Comparison of ENCODE assay signal across 10 cellular contexts in genomic region chr7:18357691-18358090, GRCh38.
DNase-seq lines count a peak whose midpoint lies in the region; ATAC-seq, FAIRE-seq and TF ChIP-seq lines count a peak whose summit lies in the region.
"Had no signal": no experiment of that assay in that cellular context is flagged by ENCODE, and none has a peak within 500 bp of the region (broad histone marks: within the 10 kb centered on the region; RNA-seq: fewer than 3 reads in every experiment).

No MANE protein-coding gene starts in this region.

- in situ Hi-C loops in GM13977 (cut with MboI; ENCODE audit: low pct_unique_long_range_greater_than_20kb, low sequenced_read_pairs, unreplicated experiment), result loop anchor here (25.0 kb wide), 3 partner anchors 230 to 705 kb away; no protein-coding TSS in a partner anchor

- no peaks in the 10 kb centered on the region for H3K79me2 ChIP-seq in endothelial cell of umbilical vein (ENCODE audit: control insufficient read depth, insufficient read depth, low read length)

- H3K27ac ChIP-seq in A673 (ENCODE audit: low read depth, low read length, poor library complexity, severe bottlenecking) (no peak overlapping the region), endothelial cell of umbilical vein (ENCODE audit: insufficient read depth, low read depth, low read length) (no peak overlapping the region), left lung (no peak overlapping the region)

- peaks cover 46% of the 10 kb centered on the region for H3K4me1 ChIP-seq in A673 (ENCODE audit: insufficient read depth, low read length, poor library complexity, severe bottlenecking)
- peaks cover 2% of the 10 kb centered on the region for H3K4me1 ChIP-seq in endothelial cell of umbilical vein (ENCODE audit: control insufficient read depth, extremely low read depth, insufficient read depth, low read length)
- H3K4me1 ChIP-seq in left lung, result peaks cover 0 to 4% of the 10 kb centered on the region in 2 donors

- H4K20me1 ChIP-seq in endothelial cell of umbilical vein (replicated peaks; ENCODE audit: control insufficient read depth, extremely low read depth, insufficient read depth, low read length), result no peaks in the 10 kb centered on the region

- dilution Hi-C loops in endothelial cell of umbilical vein (cut with MboI; ENCODE audit: extremely low pct_ligation_motif_present, low sequenced_read_pairs), result loop anchor here (25.0 kb wide), 1 partner anchor 205 kb away; no protein-coding TSS in a partner anchor

- intact Hi-C loops in A673 (cut with micrococcal nuclease; ENCODE audit: unreplicated experiment), result loop anchor here (5.0 to 10.0 kb wide), 2 partner anchors 140 to 427 kb away; partner anchors contain the start of gene HDAC9
- intact Hi-C loops in endothelial cell of umbilical vein (cut with micrococcal nuclease), result loop anchor here (1.0 to 5.0 kb wide), 4 partner anchors 31 to 253 kb away; no protein-coding TSS in a partner anchor
- intact Hi-C loops in left lung (cut with DNase I), result no loop called here

- H3K4me2 ChIP-seq in endothelial cell of umbilical vein (ENCODE audit: insufficient read depth, low read length), result no peak overlapping the region

- no peaks in the 10 kb centered on the region for H3K9me1 ChIP-seq in endothelial cell of umbilical vein (replicated peaks; ENCODE audit: control insufficient read depth, extremely low read depth, insufficient read depth, low read length)

- CTCF ChIA-PET in A673 (lab: Charles Lee), result interaction anchor here (1.1 to 1.5 kb wide), 2 partner anchors 213 to 308 kb away, joined by 3 to 8 read pairs; no protein-coding TSS in a partner anchor
- CTCF ChIA-PET in endothelial cell of umbilical vein (lab: Charles Lee), result interaction anchor here (0.6 to 3.4 kb wide), 35 partner anchors 14 to 1308 kb away, joined by 3 to 202 read pairs (median 4); partner anchors contain the start of gene HDAC9

- H2AFZ ChIP-seq in endothelial cell of umbilical vein (ENCODE audit: low read depth, low read length), result no peak overlapping the region

- H3K9me3 ChIP-seq in A673 (ENCODE audit: low read depth, low read length, poor library complexity, severe bottlenecking), result no peaks in the 10 kb centered on the region
- no peaks in the 10 kb centered on the region for H3K9me3 ChIP-seq in endothelial cell of umbilical vein (replicated peaks; ENCODE audit: control insufficient read depth, insufficient read depth, low read length)
- no peaks in the 10 kb centered on the region for H3K9me3 ChIP-seq in left lung

- BruUV-seq in A673 (replicated peaks; lab: Mats Ljungman, UMichigan) (no TSS peak), endothelial cell of umbilical vein (replicated peaks; lab: Mats Ljungman, UMichigan) (no TSS peak)

- no peak overlapping the region for H3K9ac ChIP-seq in endothelial cell of umbilical vein (replicated peaks; ENCODE audit: extremely low read depth, insufficient read depth, low read length)

- ATAC-seq in HG02970 (IDR thresholded peaks at IDR 0.05; ENCODE audit: low FRiP score, unreplicated experiment), result no peak
- ATAC-seq in left lung, result no peak
- no peak for ATAC-seq in GM21576 (IDR thresholded peaks at IDR 0.05; ENCODE audit: unreplicated experiment)

- TF ChIP-seq CTCF in A673 (conservative IDR thresholded peaks at IDR 0.05; ENCODE audit: low read depth, low read length) (peak; percentile 52), GM13977 (IDR thresholded peaks at IDR 0.05; ENCODE audit: extremely low read depth, insufficient read depth, missing control alignments) (peak; percentile 8), LNCAP (IDR thresholded peaks at IDR 0.05) (peak; percentile 47), endothelial cell of umbilical vein (IDR thresholded peaks at IDR 0.05; ENCODE audit: extremely low read depth in 1 of 2, insufficient read depth in 1 of 2, low read depth in 1 of 2, low read length in 2 of 2) (peak in 1 of 2 donors; percentile 11), left lung (IDR thresholded peaks at IDR 0.05) (no peak)

- no peaks in the 10 kb centered on the region for H3K27me3 ChIP-seq in A673 (replicated peaks; ENCODE audit: insufficient read depth, low read depth, low read length, poor library complexity)
- no peaks in the 10 kb centered on the region for H3K27me3 ChIP-seq in endothelial cell of umbilical vein (ENCODE audit: control insufficient read depth in 2 of 2, insufficient read depth in 2 of 2, low read length in 2 of 2)
- no peaks in the 10 kb centered on the region for H3K27me3 ChIP-seq in left lung

- no peak for TF ChIP-seq POLR2A in endothelial cell of umbilical vein (IDR thresholded peaks at IDR 0.05; ENCODE audit: low read depth, low read length)

- H3K36me3 ChIP-seq in A673 (ENCODE audit: insufficient read depth, low read length, poor library complexity, severe bottlenecking) (no peaks in the 10 kb centered on the region), endothelial cell of umbilical vein (ENCODE audit: control insufficient read depth in 2 of 2, extremely low read depth in 1 of 2, insufficient read depth in 2 of 2, low read length in 2 of 2) (no peaks in the 10 kb centered on the region), left lung (no peaks in the 10 kb centered on the region)

- peak; percentile 61 for DNase-seq in A673 (ENCODE audit: low spot score)
- peak; percentile 5 for DNase-seq in GM13977 (ENCODE audit: low spot score)
- DNase-seq in endothelial cell of umbilical vein (ENCODE audit: low read depth, low spot score), result no peak
- no peak for DNase-seq in left lung
- no peak for DNase-seq in ecto neural progenitor cell (ENCODE audit: low spot score)
- DNase-seq: activated effector memory CD4-positive, alpha-beta T cell treated with anti-CD3 and anti-CD28 coated beads, Interleukin-2, amount 50 U/mL, for 16 hours; NCI-H187 treated with DMSO at 0.1 percent for 48 hours had no signal

- H3K4me3 ChIP-seq in A673 (ENCODE audit: low read depth, low read length, poor library complexity, severe bottlenecking) (no peak overlapping the region), endothelial cell of umbilical vein (replicated peaks in 1 of 3; ENCODE audit: insufficient read depth in 1 of 3, low read depth in 1 of 3, low read length in 3 of 3) (no peak overlapping the region), left lung (no peak overlapping the region)

- peak; percentile 54 for FAIRE-seq in endothelial cell of umbilical vein (lab: Jason Lieb, UNC)

- POLR2A ChIA-PET in A673 (lab: Charles Lee; ENCODE audit: low non-redundant PET), result no interaction called here
- POLR2A ChIA-PET in endothelial cell of umbilical vein (lab: Charles Lee), result no interaction called here

TF ChIP-seq in endothelial cell of umbilical vein, 7 proteins besides CTCF, POLR2A, EP300 and RAD21:
- no peak for TF ChIP-seq FOS (IDR thresholded peaks at IDR 0.05; ENCODE audit: borderline replicate concordance, insufficient read depth, low read length)
- no peak for TF ChIP-seq JUN (IDR thresholded peaks at IDR 0.05; ENCODE audit: borderline replicate concordance, insufficient read depth, insufficient read length, low read depth)
- TF ChIP-seq EZH2 (IDR thresholded peaks at IDR 0.05; ENCODE audit: borderline replicate concordance, low read depth, low read length, severe bottlenecking), result no peak
- TF ChIP-seq GATA2 (IDR thresholded peaks at IDR 0.05; ENCODE audit: insufficient read depth, insufficient read length, low read depth, low read length), result no peak
- no peak for TF ChIP-seq MAX (IDR thresholded peaks at IDR 0.05; ENCODE audit: insufficient read depth, insufficient read length)
- TF ChIP-seq MYC (IDR thresholded peaks at IDR 0.05; ENCODE audit: low read depth, low read length), result no peak
- no peak for TF ChIP-seq POLR2AphosphoS5 (IDR thresholded peaks at IDR 0.05; ENCODE audit: insufficient read depth, low read depth, low read length)
TF ChIP-seq in endothelial cell of umbilical vein: peak in this region for 0.

Comparison
In these comparisons a context has a peak if more than half of its experiments do, and no peak if none do; other contexts are left out.
1. DNase-seq: peak in A673 (single experiment) and GM13977 (single experiment); none in endothelial cell of umbilical vein (single experiment), left lung (0 of 2) and ecto neural progenitor cell (single experiment).
2. CTCF ChIP-seq: peak in A673 (single experiment), GM13977 (single experiment) and LNCAP (single experiment); none in left lung (0 of 2).
3. intact Hi-C loops: an anchor here in A673 (5.0 to 10.0 kb wide) and endothelial cell of umbilical vein (1.0 to 5.0 kb wide); none called in left lung.